ENCODE assay signal across 26 cellular contexts in genomic region chr5:133878236-133878555, GRCh38.
"Had no signal": no experiment of that assay in that cellular context is flagged by ENCODE, and none has a peak within 500 bp of the region (broad histone marks: within the 10 kb centered on the region; RNA-seq: fewer than 3 reads in every experiment).

No MANE protein-coding gene starts in this region.

- H3K9me3 ChIP-seq: adrenal gland, Peyer's patch had no signal

- H3K4me3 Mint-ChIP-seq: activated CD4-positive, alpha-beta T cell treated with anti-CD3 and anti-CD28 coated beads, Interleukin-2, amount 10 ng/mL, durations not matched to agents 24 days and 14 days; activated CD8-positive, alpha-beta memory T cell treated with anti-CD3 and anti-CD28 coated beads, Interleukin-2, amount 10 ng/mL, durations not matched to agents 7 days and 5 days; activated naive CD4-positive, alpha-beta T cell treated with anti-CD3 and anti-CD28 coated beads, Interleukin-2, amount 10 ng/mL, durations not matched to agents 7 days and 5 days; activated naive CD8-positive, alpha-beta T cell treated with anti-CD3 and anti-CD28 coated beads, Interleukin-2, amount 10 ng/mL, durations not matched to agents 7 days and 5 days; activated T-cell treated with anti-CD3 and anti-CD28 coated beads, Interleukin-2, amount 50 U/mL, for 24 hours; IgD-negative memory B cell; T-helper 17 cell; WTC11 had no signal

- H3K4me2 ChIP-seq: KMS-11 had no signal

- H3K27ac Mint-ChIP-seq: activated CD4-positive, alpha-beta T cell treated with anti-CD3 and anti-CD28 coated beads, Interleukin-2, amount 10 ng/mL, durations not matched to agents 24 days and 14 days; activated CD8-positive, alpha-beta memory T cell treated with anti-CD3 and anti-CD28 coated beads, Interleukin-2, amount 10 ng/mL, durations not matched to agents 7 days and 5 days; activated naive CD4-positive, alpha-beta T cell treated with anti-CD3 and anti-CD28 coated beads, Interleukin-2, amount 10 ng/mL, durations not matched to agents 7 days and 5 days; activated naive CD8-positive, alpha-beta T cell treated with anti-CD3 and anti-CD28 coated beads, Interleukin-2, amount 10 ng/mL, durations not matched to agents 7 days and 5 days; activated T-cell treated with anti-CD3 and anti-CD28 coated beads, Interleukin-2, amount 50 U/mL, for 24 hours; IgD-negative memory B cell; T-helper 17 cell; WTC11 had no signal

- ATAC-seq: activated CD8-positive, alpha-beta memory T cell treated with anti-CD3 and anti-CD28 coated beads, Interleukin-2, amount 10 ng/mL, durations not matched to agents 7 days and 5 days; T-helper 17 cell had no signal

- H3K4me1 ChIP-seq: adrenal gland, breast epithelium, Peyer's patch had no signal

- H3K27me3 Mint-ChIP-seq: activated CD4-positive, alpha-beta T cell treated with anti-CD3 and anti-CD28 coated beads, Interleukin-2, amount 10 ng/mL, durations not matched to agents 24 days and 14 days; activated naive CD8-positive, alpha-beta T cell treated with anti-CD3 and anti-CD28 coated beads, Interleukin-2, amount 10 ng/mL, durations not matched to agents 7 days and 5 days; IgD-negative memory B cell had no signal

- H3K4me1 Mint-ChIP-seq: activated naive CD4-positive, alpha-beta T cell treated with anti-CD3 and anti-CD28 coated beads, Interleukin-2, amount 10 ng/mL, durations not matched to agents 7 days and 5 days; T-helper 17 cell had no signal

- H3K27ac ChIP-seq: adrenal gland, breast epithelium, KMS-11, Peyer's patch had no signal

- H3K36me3 Mint-ChIP-seq: activated CD8-positive, alpha-beta memory T cell treated with anti-CD3 and anti-CD28 coated beads, Interleukin-2, amount 10 ng/mL, durations not matched to agents 7 days and 5 days; activated naive CD4-positive, alpha-beta T cell treated with anti-CD3 and anti-CD28 coated beads, Interleukin-2, amount 10 ng/mL, durations not matched to agents 7 days and 5 days had no signal

- H3K27me3 ChIP-seq: breast epithelium, MG63, Peyer's patch had no signal

- H3K4me3 ChIP-seq: adrenal gland, breast epithelium, MG63, Peyer's patch had no signal

- DNase-seq: activated CD4-positive, alpha-beta T cell treated with anti-CD3 and anti-CD28 coated beads for 1 hour; activated CD4-positive, alpha-beta T cell treated with anti-CD3 and anti-CD28 coated beads, Interleukin-2, amount 10 ng/mL, durations not matched to agents 24 days and 14 days; activated CD4-positive, alpha-beta T cell treated with anti-CD3 and anti-CD28 coated beads, Interleukin-2, amount 50 U/mL, for 48 hours; activated CD8-positive, alpha-beta memory T cell treated with anti-CD3 and anti-CD28 coated beads, Interleukin-2, amount 10 ng/mL, durations not matched to agents 7 days and 5 days; activated gamma-delta T cell; activated naive CD4-positive, alpha-beta T cell treated with anti-CD3 and anti-CD28 coated beads, Interleukin-2, amount 10 ng/mL, durations not matched to agents 7 days and 5 days; activated naive CD8-positive, alpha-beta T cell treated with anti-CD3 and anti-CD28 coated beads, Interleukin-2, amount 10 ng/mL, durations not matched to agents 7 days and 5 days; activated T-cell treated with anti-CD3 and anti-CD28 coated beads, Interleukin-2, amount 50 U/mL, for 24 hours; adrenal gland; anterior cingulate cortex; caudate nucleus; MG63; NCI-H1105; NCI-H1436; NCI-H1694 treated with DMSO at 0.1 percent for 48 hours; NCI-H2081; NCI-H510A treated with DMSO at 0.1 percent for 48 hours; NK-92 treated with Interleukin-12 subunit alpha and Interleukin-12 subunit beta, amount 100 ng/mL, for 24 hours; SHP77; T-helper 17 cell; T-helper 9 cell had no signal

- H3K36me3 ChIP-seq: adrenal gland, breast epithelium, MG63, Peyer's patch had no signal

- H3K9ac ChIP-seq: KMS-11 had no signal
